ENCODE assay signal across 13 cellular contexts in genomic region chr16:2337431-2338296, GRCh38. TPM values are rescaled to one million over a fixed set of nuclear protein-coding genes. Genes with fewer than 3 reads are reported as not detected.
DNase-seq lines count a peak whose midpoint lies in the region; ATAC-seq and TF ChIP-seq lines count a peak whose summit lies in the region.
"Had no signal": no experiment of that assay in that cellular context is flagged by ENCODE, and none has a peak within 500 bp of the region (broad histone marks: within the 10 kb centered on the region; RNA-seq: fewer than 3 reads in every experiment).

No MANE protein-coding gene starts in this region.

- DNase-seq in DMS 273 (lab: John Stamatoyannopoulos, UW; ENCODE audit: unreplicated experiment) = peak; percentile 23
- DNase-seq in DMS 273 treated with DMSO at 0.1 percent for 48 hours (lab: John Stamatoyannopoulos, UW) = no peak
- no peak for DNase-seq in CD4-positive, alpha-beta T cell
- peak; percentile 32 for DNase-seq in NCI-H2196 treated with DMSO at 0.1 percent for 48 hours (lab: John Stamatoyannopoulos, UW; ENCODE audit: unreplicated experiment)
- DNase-seq in glomerular visceral epithelial cell (ENCODE audit: extremely low spot score) = peak; percentile 12
- DNase-seq in gastrocnemius medialis = no peak
- no peak for DNase-seq in NCI-H1048 (lab: John Stamatoyannopoulos, UW)
- no peak for DNase-seq in RWPE1 (ENCODE audit: low spot score)
- DNase-seq: naive thymus-derived CD4-positive, alpha-beta T cell; NCI-H2227 treated with DMSO at 0.1 percent for 48 hours; right cardiac atrium had no signal

- POLR2A ChIA-PET in CD4-positive, alpha-beta T cell (lab: Charles Lee) = no interaction called here
- POLR2A ChIA-PET in RWPE1 (lab: Yijun Ruan, JAX; ENCODE audit: low non-redundant PET) = no interaction called here

- H3K36me3 Mint-ChIP-seq in CD4-positive, alpha-beta T cell (ENCODE audit: low read depth) = no peaks in the 10 kb centered on the region

- no peak for TF ChIP-seq POLR2A in gastrocnemius medialis (IDR thresholded peaks at IDR 0.05)

- no peak overlapping the region for H3K27ac ChIP-seq in CD4-positive, alpha-beta T cell (ENCODE audit: low read depth, low read length)
- H3K27ac ChIP-seq in gastrocnemius medialis (no peak overlapping the region), RWPE1 (no peak overlapping the region)
- H3K27ac ChIP-seq: 22Rv1, cardiac muscle cell had no signal

- H3K4me1 ChIP-seq in gastrocnemius medialis = peaks cover 9 to 20% of the 10 kb centered on the region in 2 donors

- no peak for ATAC-seq in CD4-positive, alpha-beta T cell (ENCODE audit: poor library complexity)
- ATAC-seq in gastrocnemius medialis = no peak
- ATAC-seq: naive thymus-derived CD4-positive, alpha-beta T cell; right cardiac atrium had no signal

- TF ChIP-seq CTCF in CD4-positive, alpha-beta T cell (IDR thresholded peaks at IDR 0.05) = no peak
- no peak for TF ChIP-seq CTCF in gastrocnemius medialis (IDR thresholded peaks at IDR 0.05 in 4 of 5, conservative IDR thresholded peaks at IDR 0.05 in 1 of 5)
- TF ChIP-seq CTCF in RWPE1 (conservative IDR thresholded peaks at IDR 0.05; ENCODE audit: low read depth) = no peak

- CTCF ChIA-PET in CD4-positive, alpha-beta T cell (lab: Charles Lee) = interaction anchor here (1.5 kb wide), 1 partner anchor 149 kb away, joined by 4 read pairs; no protein-coding TSS in a partner anchor
- CTCF ChIA-PET in RWPE1 (lab: Yijun Ruan, JAX) = interaction anchor here (0.6 kb wide), 1 partner anchor 135 kb away, joined by 4 read pairs; no protein-coding TSS in a partner anchor

- H3K36me3 ChIP-seq in gastrocnemius medialis = no peaks in the 10 kb centered on the region
- H3K36me3 ChIP-seq: cardiac muscle cell had no signal

- H3K9me3 ChIP-seq in CD4-positive, alpha-beta T cell (ENCODE audit: control insufficient read depth, low read length) = no peaks in the 10 kb centered on the region
- no peaks in the 10 kb centered on the region for H3K9me3 ChIP-seq in gastrocnemius medialis

- in situ Hi-C loops in gastrocnemius medialis (cut with MboI; ENCODE audit: low sequenced_read_pairs in 4 of 4) = loop anchor here in 2 of 4 donors (10.0 to 25.0 kb wide), 2 partner anchors 150 to 167 kb away; partner anchors contain the start of gene TBC1D24 (in 1 of the 2)

- H3K4me3 ChIP-seq in gastrocnemius medialis = no peak overlapping the region
- H3K4me3 ChIP-seq: cardiac muscle cell had no signal

- H3K4me1 Mint-ChIP-seq in CD4-positive, alpha-beta T cell (ENCODE audit: low read depth) = peaks cover 17% of the 10 kb centered on the region

- no peaks in the 10 kb centered on the region for H3K27me3 Mint-ChIP-seq in CD4-positive, alpha-beta T cell

- no peak overlapping the region for H3K27ac Mint-ChIP-seq in CD4-positive, alpha-beta T cell
- H3K27ac Mint-ChIP-seq: naive thymus-derived CD4-positive, alpha-beta T cell had no signal

- intact Hi-C loops in CD4-positive, alpha-beta T cell (cut with DNase I, micrococcal nuclease) = loop anchor here in 1 of 2 experiments (2.0 to 10.0 kb wide), 3 partner anchors 89 to 535 kb away; partner anchors contain the start of gene CASKIN1
- intact Hi-C loops in gastrocnemius medialis (cut with DNase I; ENCODE audit: low total_unique reads) = no loop called here

- no peaks in the 10 kb centered on the region for H3K9me3 Mint-ChIP-seq in CD4-positive, alpha-beta T cell

- peak overlapping the region; percentile 78 for H3K4me3 Mint-ChIP-seq in CD4-positive, alpha-beta T cell

- H3K27me3 ChIP-seq in CD4-positive, alpha-beta T cell (ENCODE audit: control insufficient read depth, insufficient read depth, low read length) = no peaks in the 10 kb centered on the region
- H3K27me3 ChIP-seq in gastrocnemius medialis = no peaks in the 10 kb centered on the region

RNA-seq across cellular contexts. Expression of gene ABCA3, which starts 2.9 kb away (rescaled TPM):
- 1 to 10 TPM; 7.0 to 7.7 TPM for total RNA-seq in CD4-positive, alpha-beta T cell
- total RNA-seq in gastrocnemius medialis = 10 to 100 TPM in 3 of 4 donors, 1 to 10 TPM in 1; 2.7 to 15.0 (median 10.9) TPM

Comparison
In these comparisons a context has a peak if more than half of its experiments do, and no peak if none do; other contexts are left out.
1. DNase-seq: peak in DMS 273 (single experiment), NCI-H2196 treated with DMSO at 0.1 percent for 48 hours (single experiment) and glomerular visceral epithelial cell (single experiment); none in DMS 273 treated with DMSO at 0.1 percent for 48 hours (single experiment), CD4-positive, alpha-beta T cell (0 of 10), gastrocnemius medialis (0 of 2), NCI-H1048 (single experiment) and RWPE1 (single experiment).